Comparison of ENCODE assay signal across 2 cellular contexts in genomic region chr17:63441654-63442053, GRCh38.
TF ChIP-seq lines count a peak whose summit lies in the region.

No MANE protein-coding gene starts in this region.

TF ChIP-seq in SK-N-SH, 30 proteins besides CTCF, POLR2A, EP300 and RAD21:
- no peak for TF ChIP-seq REST (IDR thresholded peaks at IDR 0.05; ENCODE audit: low read depth, low read length)
- TF ChIP-seq FOXJ3 (CRISPR knock-in tag; IDR thresholded peaks at IDR 0.05) = peak; percentile 13; the same call in 1 of the 2 replicates

TF ChIP-seq in H1, 55 proteins besides CTCF, POLR2A, EP300 and RAD21:
- TF ChIP-seq ATF2 (IDR thresholded peaks at IDR 0.05; ENCODE audit: low read length) = no peak
- no peak for TF ChIP-seq EGR1 (IDR thresholded peaks at IDR 0.05; ENCODE audit: borderline replicate concordance, low read depth, low read length)
- TF ChIP-seq TEAD4 (IDR thresholded peaks at IDR 0.05; ENCODE audit: low read depth, low read length) = no peak
- TF ChIP-seq MAX (IDR thresholded peaks at IDR 0.05) = no peak
- no peak for TF ChIP-seq KDM4A (IDR thresholded peaks at IDR 0.05; ENCODE audit: low read depth, low read length, severe bottlenecking)
- TF ChIP-seq SP1 (IDR thresholded peaks at IDR 0.05; ENCODE audit: low read depth, low read length) = no peak
- TF ChIP-seq POU5F1 (IDR thresholded peaks at IDR 0.05; ENCODE audit: low read depth, low read length) = no peak
- no peak for TF ChIP-seq CHD1 (IDR thresholded peaks at IDR 0.05; ENCODE audit: low read depth, low read length)
- no peak for TF ChIP-seq CHD7 (IDR thresholded peaks at IDR 0.05; ENCODE audit: insufficient replicate concordance, low read length)
- TF ChIP-seq TAF7 (optimal IDR thresholded peaks at IDR 0.05; ENCODE audit: borderline replicate concordance, low read depth, low read length) = no peak
- TF ChIP-seq JUN (IDR thresholded peaks at IDR 0.05; ENCODE audit: low read depth, low read length) = no peak
- no peak for TF ChIP-seq GTF2F1 (IDR thresholded peaks at IDR 0.05; ENCODE audit: borderline replicate concordance, low read depth, low read length)
- no peak for TF ChIP-seq SIX5 (IDR thresholded peaks at IDR 0.05; ENCODE audit: low read depth, low read length)
- no peak for TF ChIP-seq FOSL1 (IDR thresholded peaks at IDR 0.05; ENCODE audit: insufficient read depth, low read depth, low read length)
- no peak for TF ChIP-seq CTBP2 (IDR thresholded peaks at IDR 0.05; ENCODE audit: borderline replicate concordance, insufficient read depth, insufficient read length, low read length)
- TF ChIP-seq NRF1 (IDR thresholded peaks at IDR 0.05; ENCODE audit: low read depth, low read length) = no peak
